Comparison of ENCODE assay signal across 3 cellular contexts in the genomic region with DNA sequence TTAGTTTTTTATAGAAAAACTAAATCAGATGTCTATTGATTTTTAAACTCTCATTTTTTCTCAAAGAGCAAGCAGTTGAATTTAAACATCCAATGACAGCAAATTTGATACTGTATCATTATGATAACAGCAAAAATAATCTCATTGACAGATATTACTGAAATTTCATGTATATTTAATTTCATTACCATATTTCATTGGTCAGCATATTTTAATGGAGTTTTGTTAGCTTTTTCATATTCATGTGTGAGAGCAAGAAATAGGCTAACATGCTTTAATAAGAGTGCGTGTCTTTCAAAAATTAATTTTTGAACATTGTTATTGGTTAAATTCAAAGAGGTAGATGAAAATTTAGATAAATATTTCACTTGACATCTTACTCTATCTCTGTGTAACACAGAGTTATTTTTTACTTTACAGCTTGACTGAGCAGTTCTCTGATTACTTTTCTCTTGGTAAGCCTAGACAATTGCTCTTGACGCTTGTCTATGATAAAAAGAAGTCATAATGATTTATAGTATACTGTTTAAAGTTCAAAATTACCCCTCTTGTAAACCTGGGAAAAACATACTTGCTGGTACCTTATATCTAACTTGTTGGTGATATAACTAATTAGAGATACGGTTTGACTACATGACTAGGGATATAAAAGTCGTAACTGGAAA.
A peak's percentile ranks its signal among the peaks of the same experiment; 100 is the strongest.
TF ChIP-seq lines count a peak whose summit lies in the region.

No MANE protein-coding gene starts in this region.

TF ChIP-seq in HepG2, 621 proteins besides CTCF, POLR2A, EP300 and RAD21:
- TF ChIP-seq WIZ (CRISPR knock-in tag; IDR thresholded peaks at IDR 0.05) (no peak), MAFK (conservative IDR thresholded peaks at IDR 0.05 in 1 of 2, IDR thresholded peaks at IDR 0.05 in 1 of 2; ENCODE audit: low read length in 2 of 2) (peak; percentile 64 to 77), MAFF (IDR thresholded peaks at IDR 0.05; ENCODE audit: low read depth, low read length) (peak; percentile 68)

TF ChIP-seq in IMR-90, 13 proteins besides CTCF, POLR2A, EP300 and RAD21:
- TF ChIP-seq CEBPB (IDR thresholded peaks at IDR 0.05; ENCODE audit: low read depth, low read length) (no peak), MAFK (IDR thresholded peaks at IDR 0.05; ENCODE audit: low read depth, low read length) (peak; percentile 69; the same call in 1 of the 2 replicates), FOS (IDR thresholded peaks at IDR 0.05; ENCODE audit: low read depth, low read length) (no peak), MXI1 (IDR thresholded peaks at IDR 0.05; ENCODE audit: borderline replicate concordance, low read depth, low read length) (no peak)

TF ChIP-seq in H1, 55 proteins besides CTCF, POLR2A, EP300 and RAD21:
- TF ChIP-seq EGR1 (IDR thresholded peaks at IDR 0.05; ENCODE audit: borderline replicate concordance, low read depth, low read length): no peak
- no peak for TF ChIP-seq CEBPB (IDR thresholded peaks at IDR 0.05; ENCODE audit: low read depth, low read length)
- TF ChIP-seq TEAD4 (IDR thresholded peaks at IDR 0.05; ENCODE audit: low read depth, low read length): no peak
- no peak for TF ChIP-seq CBX5 (IDR thresholded peaks at IDR 0.05; ENCODE audit: low read depth, low read length)
